13 cellular contexts compared by ENCODE assay signal in genomic region chr13:57353831-57354230, GRCh38.
DNase-seq lines count a peak whose midpoint lies in the region; ATAC-seq lines count a peak whose summit lies in the region.
"Had no signal": no experiment of that assay in that cellular context is flagged by ENCODE, and none has a peak within 500 bp of the region (broad histone marks: within the 10 kb centered on the region; RNA-seq: fewer than 3 reads in every experiment).

No MANE protein-coding gene starts in this region.

- peak; percentile 48 for DNase-seq in COLO829 (ENCODE audit: low spot score)
- DNase-seq in NCI-H69 (lab: John Stamatoyannopoulos, UW) = peak; percentile 4
- DNase-seq in globus pallidus (ENCODE audit: low spot score) = peak; percentile 24
- DNase-seq in superior temporal gyrus (ENCODE audit: extremely low spot score) = peak; percentile 37
- DNase-seq in kidney tubule cell (ENCODE audit: low spot score) = no peak
- DNase-seq: C1 segment of cervical spinal cord; CD4-positive, alpha-beta T cell; DMS79; GOT3; H9 had no signal

- ATAC-seq in HG02973 (IDR thresholded peaks at IDR 0.05; ENCODE audit: unreplicated experiment) = no peak
- ATAC-seq in GM19351 (IDR thresholded peaks at IDR 0.05; ENCODE audit: unreplicated experiment) = no peak
- ATAC-seq: GM12878 had no signal
